In genomic region chr12:130435331-130435730, GRCh38 we compare ENCODE assay signal across 23 cellular contexts.
DNase-seq lines count a peak whose midpoint lies in the region; ATAC-seq, FAIRE-seq and TF ChIP-seq lines count a peak whose summit lies in the region.
"Had no signal": no experiment of that assay in that cellular context is flagged by ENCODE, and none has a peak within 500 bp of the region (broad histone marks: within the 10 kb centered on the region; RNA-seq: fewer than 3 reads in every experiment).

No MANE protein-coding gene starts in this region.

- no peak overlapping the region for H3K9ac ChIP-seq in kidney (ENCODE audit: low read length in 2 of 2)
- H3K9ac ChIP-seq: BLaER1 treated with 17β-estradiol and CSF1 and Interleukin-3, amounts not matched to agents 10 nM and 100 nM had no signal

- H3K27me3 ChIP-seq in RWPE2 (ENCODE audit: insufficient read depth, poor library complexity, severe bottlenecking) (no peaks in the 10 kb centered on the region), upper lobe of right lung (no peaks in the 10 kb centered on the region), right cardiac atrium (ENCODE audit: control insufficient read depth, insufficient read depth) (no peaks in the 10 kb centered on the region)
- H3K27me3 ChIP-seq: BE2C; BLaER1 treated with 17β-estradiol and CSF1 and Interleukin-3, amounts not matched to agents 10 nM and 100 nM had no signal

- H3K9me3 ChIP-seq in RWPE2 (ENCODE audit: severe bottlenecking) (no peaks in the 10 kb centered on the region), kidney (ENCODE audit: control insufficient read depth in 1 of 2, low read length in 2 of 2) (peaks cover 3 to 8% of the 10 kb centered on the region in 2 donors), upper lobe of right lung (no peaks in the 10 kb centered on the region), right cardiac atrium (ENCODE audit: control insufficient read depth, low read length) (no peaks in the 10 kb centered on the region)
- H3K9me3 ChIP-seq: A549, BE2C had no signal

- 80% methylated on average over 6 of the region's 6 CpGs for WGBS in right cardiac atrium

- FAIRE-seq in kidney (lab: Jason Lieb, UNC), result no peak
- FAIRE-seq in frontal cortex (lab: Jason Lieb, UNC), result no peak
- FAIRE-seq: A549, D721Med, GM12878 had no signal

- TF ChIP-seq CTCF in RWPE2 (IDR thresholded peaks at IDR 0.05; ENCODE audit: poor library complexity, severe bottlenecking) (no peak), kidney (IDR thresholded peaks at IDR 0.05; ENCODE audit: borderline replicate concordance, extremely low read depth, insufficient read depth) (no peak), upper lobe of right lung (IDR thresholded peaks at IDR 0.05) (no peak)

- H3K4me1 ChIP-seq in RWPE2 (ENCODE audit: insufficient read depth, poor library complexity, severe bottlenecking), result no peaks in the 10 kb centered on the region
- no peaks in the 10 kb centered on the region for H3K4me1 ChIP-seq in kidney (ENCODE audit: control insufficient read depth in 1 of 2, insufficient read depth in 1 of 2, low read depth in 1 of 2, low read length in 2 of 2)
- no peaks in the 10 kb centered on the region for H3K4me1 ChIP-seq in upper lobe of right lung
- H3K4me1 ChIP-seq in right cardiac atrium (ENCODE audit: control insufficient read depth, insufficient read depth, low read length), result no peaks in the 10 kb centered on the region
- H3K4me1 ChIP-seq: A549, BE2C had no signal

- no peaks in the 10 kb centered on the region for H3K36me3 ChIP-seq in RWPE2 (ENCODE audit: low read depth)
- no peaks in the 10 kb centered on the region for H3K36me3 ChIP-seq in kidney (ENCODE audit: control insufficient read depth in 1 of 2, insufficient read depth in 2 of 2, low read length in 2 of 2)
- no peaks in the 10 kb centered on the region for H3K36me3 ChIP-seq in upper lobe of right lung
- H3K36me3 ChIP-seq: BLaER1 treated with 17β-estradiol and CSF1 and Interleukin-3, amounts not matched to agents 10 nM and 100 nM had no signal

- DNase-seq in RWPE2 (ENCODE audit: low spot score) (peak; percentile 35), kidney (peak; percentile 61), sciatic nerve (ENCODE audit: low spot score) (peak; percentile 21), upper lobe of right lung (peak; percentile 41), frontal cortex (ENCODE audit: low spot score in 2 of 2) (no peak), right cardiac atrium (no peak)
- DNase-seq: 8988T; ACHN; AML-193; CD4-positive, alpha-beta T cell; CD8-positive, alpha-beta memory T cell; DMS 273 treated with DMSO at 0.1 percent for 48 hours; DMS79; EL; GDM1 had no signal

- H3K27ac ChIP-seq in RWPE2 (ENCODE audit: poor library complexity, severe bottlenecking) (no peak overlapping the region), kidney (ENCODE audit: low read depth in 2 of 2, low read length in 2 of 2) (no peak overlapping the region), upper lobe of right lung (no peak overlapping the region), right cardiac atrium (ENCODE audit: low read length) (no peak overlapping the region)
- H3K27ac ChIP-seq: A549; BLaER1 treated with 17β-estradiol and CSF1 and Interleukin-3, amounts not matched to agents 10 nM and 100 nM had no signal

- intact Hi-C loops in kidney (cut with DNase I) (no loop called here), sciatic nerve (cut with DNase I) (no loop called here), upper lobe of right lung (cut with DNase I) (no loop called here), right cardiac atrium (cut with DNase I) (no loop called here)

- H3K4me3 ChIP-seq in RWPE2 (ENCODE audit: severe bottlenecking) (no peak overlapping the region), kidney (ENCODE audit: low read length in 2 of 2) (no peak overlapping the region), upper lobe of right lung (no peak overlapping the region), right cardiac atrium (ENCODE audit: low read length) (no peak overlapping the region)
- H3K4me3 ChIP-seq: A549; BLaER1 treated with 17β-estradiol and CSF1 and Interleukin-3, amounts not matched to agents 10 nM and 100 nM; GM12878; GM23338 had no signal

- ATAC-seq in RWPE2 (ENCODE audit: low read depth) (no peak), sciatic nerve (no peak), upper lobe of right lung (no peak), right cardiac atrium (no peak), HG02973 (IDR thresholded peaks at IDR 0.05; ENCODE audit: unreplicated experiment) (no peak)
- ATAC-seq: A549, GM12878, GM23338, HCT116 had no signal

Comparison
In these comparisons a context has a peak if more than half of its experiments do, and no peak if none do; other contexts are left out.
1. DNase-seq: peak in RWPE2 (single experiment), kidney (single experiment), sciatic nerve (single experiment) and upper lobe of right lung (single experiment); none in frontal cortex (0 of 2) and right cardiac atrium (0 of 3).